Comparison of ENCODE assay signal across 1 cellular context in the genomic region with DNA sequence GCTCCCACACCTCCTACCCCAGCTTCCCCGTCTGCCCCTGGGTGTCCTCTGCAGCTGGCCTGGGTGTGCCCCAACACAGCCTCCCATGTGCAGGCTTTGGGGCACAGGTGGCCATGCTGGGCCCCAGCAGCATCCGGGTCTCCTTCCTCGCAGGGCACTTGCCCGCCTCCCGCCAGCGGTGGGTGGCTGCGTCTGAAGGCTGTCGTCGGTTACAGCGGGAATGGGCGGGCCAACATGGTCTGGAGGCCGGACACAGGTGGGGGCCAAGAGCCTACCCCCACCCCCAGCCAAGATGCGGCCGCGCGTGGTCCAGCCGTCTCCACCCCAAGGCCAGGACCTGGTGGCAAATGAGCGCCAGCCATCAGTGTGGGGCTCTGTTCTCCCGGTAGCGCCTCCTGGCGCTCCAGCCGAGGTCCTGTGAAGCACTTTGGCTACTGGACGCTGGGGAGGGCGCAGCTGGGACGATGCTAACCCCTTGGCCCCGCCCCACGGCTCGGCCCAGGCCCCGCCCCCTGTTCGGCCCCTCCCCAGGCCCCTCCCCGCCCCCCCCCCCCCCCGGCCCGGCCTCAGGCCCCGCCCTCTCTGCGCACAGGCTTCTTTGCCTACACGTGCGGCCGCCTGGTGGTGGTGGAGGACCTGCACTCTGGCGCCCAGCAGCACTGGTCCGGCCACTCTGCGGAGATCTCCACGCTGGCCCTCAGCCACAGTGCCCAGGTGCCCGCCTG.
TF ChIP-seq lines count a peak whose summit lies in the region.

No MANE protein-coding gene starts in this region.

TF ChIP-seq in HEK293, 187 proteins besides CTCF, POLR2A, EP300 and RAD21 (continued from another document and continues in another):
- TF ChIP-seq, protein P1, sequence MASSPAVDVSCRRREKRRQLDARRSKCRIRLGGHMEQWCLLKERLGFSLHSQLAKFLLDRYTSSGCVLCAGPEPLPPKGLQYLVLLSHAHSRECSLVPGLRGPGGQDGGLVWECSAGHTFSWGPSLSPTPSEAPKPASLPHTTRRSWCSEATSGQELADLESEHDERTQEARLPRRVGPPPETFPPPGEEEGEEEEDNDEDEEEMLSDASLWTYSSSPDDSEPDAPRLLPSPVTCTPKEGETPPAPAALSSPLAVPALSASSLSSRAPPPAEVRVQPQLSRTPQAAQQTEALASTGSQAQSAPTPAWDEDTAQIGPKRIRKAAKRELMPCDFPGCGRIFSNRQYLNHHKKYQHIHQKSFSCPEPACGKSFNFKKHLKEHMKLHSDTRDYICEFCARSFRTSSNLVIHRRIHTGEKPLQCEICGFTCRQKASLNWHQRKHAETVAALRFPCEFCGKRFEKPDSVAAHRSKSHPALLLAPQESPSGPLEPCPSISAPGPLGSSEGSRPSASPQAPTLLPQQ (tag by site-specific recombination; IDR thresholded peaks at IDR 0.05) = peak; percentile 62; the same call in 1 of the 2 replicates
- TF ChIP-seq, protein P2, sequence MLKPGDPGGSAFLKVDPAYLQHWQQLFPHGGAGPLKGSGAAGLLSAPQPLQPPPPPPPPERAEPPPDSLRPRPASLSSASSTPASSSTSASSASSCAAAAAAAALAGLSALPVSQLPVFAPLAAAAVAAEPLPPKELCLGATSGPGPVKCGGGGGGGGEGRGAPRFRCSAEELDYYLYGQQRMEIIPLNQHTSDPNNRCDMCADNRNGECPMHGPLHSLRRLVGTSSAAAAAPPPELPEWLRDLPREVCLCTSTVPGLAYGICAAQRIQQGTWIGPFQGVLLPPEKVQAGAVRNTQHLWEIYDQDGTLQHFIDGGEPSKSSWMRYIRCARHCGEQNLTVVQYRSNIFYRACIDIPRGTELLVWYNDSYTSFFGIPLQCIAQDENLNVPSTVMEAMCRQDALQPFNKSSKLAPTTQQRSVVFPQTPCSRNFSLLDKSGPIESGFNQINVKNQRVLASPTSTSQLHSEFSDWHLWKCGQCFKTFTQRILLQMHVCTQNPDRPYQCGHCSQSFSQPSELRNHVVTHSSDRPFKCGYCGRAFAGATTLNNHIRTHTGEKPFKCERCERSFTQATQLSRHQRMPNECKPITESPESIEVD (tag by site-specific recombination; IDR thresholded peaks at IDR 0.05) = no peak
- TF ChIP-seq ZNF391 (tag by site-specific recombination; IDR thresholded peaks at IDR 0.05; ENCODE audit: borderline replicate concordance, low read depth) (no peak), ZBTB48 (tag by site-specific recombination; IDR thresholded peaks at IDR 0.05) (no peak), ZSCAN16 (tag by site-specific recombination; IDR thresholded peaks at IDR 0.05) (no peak), ZNF366 (tag by site-specific recombination; conservative IDR thresholded peaks at IDR 0.05) (no peak), ZNF660 (tag by site-specific recombination; IDR thresholded peaks at IDR 0.05) (0 out of 2 replicates have a peak, but pooled peaks have one; percentile 39), ZNF544 (tag by site-specific recombination; IDR thresholded peaks at IDR 0.05) (no peak), SP3 (tag by site-specific recombination; IDR thresholded peaks at IDR 0.05) (peak; percentile 80), ZNF398 (tag by site-specific recombination; IDR thresholded peaks at IDR 0.05) (0 out of 2 replicates have a peak, but pooled peaks have one; percentile 52), ZNF585B (tag by site-specific recombination; IDR thresholded peaks at IDR 0.05) (no peak), ZNF175 (tag by site-specific recombination; IDR thresholded peaks at IDR 0.05) (no peak), ZNF169 (tag by site-specific recombination; IDR thresholded peaks at IDR 0.05) (no peak), ZNF701 (tag by site-specific recombination; IDR thresholded peaks at IDR 0.05) (no peak), ZNF114 (tag by site-specific recombination; IDR thresholded peaks at IDR 0.05) (no peak), ZNF2 (tag by site-specific recombination; IDR thresholded peaks at IDR 0.05) (peak; percentile 67; the same call in 1 of the 2 replicates), ZBTB44 (tag by site-specific recombination; IDR thresholded peaks at IDR 0.05) (no peak), OVOL3 (tag by site-specific recombination; IDR thresholded peaks at IDR 0.05) (no peak), ZNF777 (tag by site-specific recombination; IDR thresholded peaks at IDR 0.05; ENCODE audit: borderline replicate concordance) (no peak), ZNF670 (tag by site-specific recombination; IDR thresholded peaks at IDR 0.05; ENCODE audit: low read depth) (no peak), ZNF629 (tag by site-specific recombination; IDR thresholded peaks at IDR 0.05) (peak; percentile 42; the same call in 1 of the 2 replicates), SCRT2 (tag by site-specific recombination; IDR thresholded peaks at IDR 0.05) (peak; percentile 78), ZNF518A (tag by site-specific recombination; conservative IDR thresholded peaks at IDR 0.05; ENCODE audit: low read depth) (no peak), ZNF785 (tag by site-specific recombination; IDR thresholded peaks at IDR 0.05) (no peak), GLIS2 (tag by site-specific recombination; IDR thresholded peaks at IDR 0.05) (peak; percentile 85), IKZF3 (tag by site-specific recombination; IDR thresholded peaks at IDR 0.05) (peak; percentile 59), ZIC2 (tag by site-specific recombination; IDR thresholded peaks at IDR 0.05) (peak; percentile 53; the same call in 1 of the 2 replicates), ZNF174 (tag by site-specific recombination; IDR thresholded peaks at IDR 0.05) (no peak), ZBTB8A (tag by site-specific recombination; IDR thresholded peaks at IDR 0.05) (peak; percentile 80), ZNF707 (tag by site-specific recombination; IDR thresholded peaks at IDR 0.05) (no peak), ZSCAN30 (tag by site-specific recombination; IDR thresholded peaks at IDR 0.05) (peak; percentile 74; the same call in 1 of the 2 replicates), ZNF776 (tag by site-specific recombination; IDR thresholded peaks at IDR 0.05; ENCODE audit: borderline replicate concordance) (no peak), ZNF623 (tag by site-specific recombination; IDR thresholded peaks at IDR 0.05) (no peak), ZNF37A (tag by site-specific recombination; IDR thresholded peaks at IDR 0.05) (no peak), ZNF426 (tag by site-specific recombination; IDR thresholded peaks at IDR 0.05) (no peak), ZNF133 (tag by site-specific recombination; IDR thresholded peaks at IDR 0.05) (no peak), ZNF501 (tag by site-specific recombination; IDR thresholded peaks at IDR 0.05) (no peak), SCRT1 (tag by site-specific recombination; IDR thresholded peaks at IDR 0.05; ENCODE audit: borderline replicate concordance) (peak; percentile 74; the same call in 1 of the 2 replicates), ZNF211 (tag by site-specific recombination; IDR thresholded peaks at IDR 0.05; ENCODE audit: low read depth) (no peak), ZFP37 (tag by site-specific recombination; IDR thresholded peaks at IDR 0.05) (no peak), ZNF423 (tag by site-specific recombination; IDR thresholded peaks at IDR 0.05) (no peak)
- TF ChIP-seq, protein P3, sequence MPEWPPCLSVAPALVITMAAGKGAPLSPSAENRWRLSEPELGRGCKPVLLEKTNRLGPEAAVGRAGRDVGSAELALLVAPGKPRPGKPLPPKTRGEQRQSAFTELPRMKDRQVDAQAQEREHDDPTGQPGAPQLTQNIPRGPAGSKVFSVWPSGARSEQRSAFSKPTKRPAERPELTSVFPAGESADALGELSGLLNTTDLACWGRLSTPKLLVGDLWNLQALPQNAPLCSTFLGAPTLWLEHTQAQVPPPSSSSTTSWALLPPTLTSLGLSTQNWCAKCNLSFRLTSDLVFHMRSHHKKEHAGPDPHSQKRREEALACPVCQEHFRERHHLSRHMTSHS (tag by site-specific recombination; IDR thresholded peaks at IDR 0.05) = no peak
- TF ChIP-seq, protein P4, sequence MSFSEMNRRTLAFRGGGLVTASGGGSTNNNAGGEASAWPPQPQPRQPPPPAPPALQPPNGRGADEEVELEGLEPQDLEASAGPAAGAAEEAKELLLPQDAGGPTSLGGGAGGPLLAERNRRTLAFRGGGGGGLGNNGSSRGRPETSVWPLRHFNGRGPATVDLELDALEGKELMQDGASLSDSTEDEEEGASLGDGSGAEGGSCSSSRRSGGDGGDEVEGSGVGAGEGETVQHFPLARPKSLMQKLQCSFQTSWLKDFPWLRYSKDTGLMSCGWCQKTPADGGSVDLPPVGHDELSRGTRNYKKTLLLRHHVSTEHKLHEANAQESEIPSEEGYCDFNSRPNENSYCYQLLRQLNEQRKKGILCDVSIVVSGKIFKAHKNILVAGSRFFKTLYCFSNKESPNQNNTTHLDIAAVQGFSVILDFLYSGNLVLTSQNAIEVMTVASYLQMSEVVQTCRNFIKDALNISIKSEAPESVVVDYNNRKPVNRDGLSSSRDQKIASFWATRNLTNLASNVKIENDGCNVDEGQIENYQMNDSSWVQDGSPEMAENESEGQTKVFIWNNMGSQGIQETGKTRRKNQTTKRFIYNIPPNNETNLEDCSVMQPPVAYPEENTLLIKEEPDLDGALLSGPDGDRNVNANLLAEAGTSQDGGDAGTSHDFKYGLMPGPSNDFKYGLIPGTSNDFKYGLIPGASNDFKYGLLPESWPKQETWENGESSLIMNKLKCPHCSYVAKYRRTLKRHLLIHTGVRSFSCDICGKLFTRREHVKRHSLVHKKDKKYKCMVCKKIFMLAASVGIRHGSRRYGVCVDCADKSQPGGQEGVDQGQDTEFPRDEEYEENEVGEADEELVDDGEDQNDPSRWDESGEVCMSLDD (tag by site-specific recombination; IDR thresholded peaks at IDR 0.05) = peak; percentile 2; the same call in 1 of the 2 replicates
- TF ChIP-seq, protein P5, sequence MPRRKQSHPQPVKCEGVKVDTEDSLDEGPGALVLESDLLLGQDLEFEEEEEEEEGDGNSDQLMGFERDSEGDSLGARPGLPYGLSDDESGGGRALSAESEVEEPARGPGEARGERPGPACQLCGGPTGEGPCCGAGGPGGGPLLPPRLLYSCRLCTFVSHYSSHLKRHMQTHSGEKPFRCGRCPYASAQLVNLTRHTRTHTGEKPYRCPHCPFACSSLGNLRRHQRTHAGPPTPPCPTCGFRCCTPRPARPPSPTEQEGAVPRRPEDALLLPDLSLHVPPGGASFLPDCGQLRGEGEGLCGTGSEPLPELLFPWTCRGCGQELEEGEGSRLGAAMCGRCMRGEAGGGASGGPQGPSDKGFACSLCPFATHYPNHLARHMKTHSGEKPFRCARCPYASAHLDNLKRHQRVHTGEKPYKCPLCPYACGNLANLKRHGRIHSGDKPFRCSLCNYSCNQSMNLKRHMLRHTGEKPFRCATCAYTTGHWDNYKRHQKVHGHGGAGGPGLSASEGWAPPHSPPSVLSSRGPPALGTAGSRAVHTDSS (tag by site-specific recombination; IDR thresholded peaks at IDR 0.05) = no peak
